8 cellular contexts compared by ENCODE assay signal in genomic region chr11:134068829-134069425, GRCh38. TPM values are rescaled to one million over a fixed set of nuclear protein-coding genes. Genes with fewer than 3 reads are reported as not detected.
DNase-seq lines count a peak whose midpoint lies in the region; ATAC-seq and TF ChIP-seq lines count a peak whose summit lies in the region.

Gene JAM3, plus strand, starts transcription at chr11:134069072. Its CDS starts 12 bp downstream, at chr11:134069084.

- H3K4me3 Mint-ChIP-seq in CD8-positive, alpha-beta memory T cell = peak within 1 kb of the TSS; percentile 89 to 98 (median 92)
- H3K4me3 Mint-ChIP-seq in nephron = peak within 1 kb of the TSS; percentile 93 to 96 (median 96)

- peak within 1 kb of the TSS; percentile 100 for H2AFZ ChIP-seq in IMR-90 (replicated peaks; ENCODE audit: low read length, poor library complexity)

- H3K56ac ChIP-seq in IMR-90 (ENCODE audit: extremely low read depth, insufficient read depth, low read length) = peak within 1 kb of the TSS; percentile 41

- peak within 1 kb of the TSS; percentile 50 for H3K4me3 ChIP-seq in CD8-positive, alpha-beta memory T cell (ENCODE audit: low read length)
- peak within 1 kb of the TSS; percentile 64 for H3K4me3 ChIP-seq in IMR-90 (ENCODE audit: insufficient read depth, low read depth, low read length)

- H2BK15ac ChIP-seq in IMR-90 (ENCODE audit: low read depth, low read length) = no peak within 1 kb of the TSS; the same call in 2 of the 3 replicates

- no peaks in the 10 kb centered on the region for H3K9me1 ChIP-seq in IMR-90 (ENCODE audit: insufficient read depth, low read length)

- peak; percentile 76 for ATAC-seq in GM21423 (IDR thresholded peaks at IDR 0.05; ENCODE audit: unreplicated experiment)
- peak; percentile 92 for ATAC-seq in IMR-90 (ENCODE audit: low read depth)
- peak; percentile 77 for ATAC-seq in foreskin keratinocyte

- H4K5ac ChIP-seq in IMR-90 (ENCODE audit: low read depth, low read length) = no peak within 1 kb of the TSS

- peak; percentile 69; the same call in 1 of the 2 replicates for TF ChIP-seq POLR2A in IMR-90 (IDR thresholded peaks at IDR 0.05; ENCODE audit: low read depth, low read length)

- peak within 1 kb of the TSS; percentile 93 for H4K91ac ChIP-seq in IMR-90 (ENCODE audit: insufficient read depth, low read depth, low read length)

- H3K14ac ChIP-seq in IMR-90 (replicated peaks; ENCODE audit: low read depth, low read length) = peak within 1 kb of the TSS; percentile 98

- dilution Hi-C loops in IMR-90 (cut with HindIII; ENCODE audit: low sequenced_read_pairs, unreplicated experiment) = no loop called here

- H3K4me1 ChIP-seq in CD8-positive, alpha-beta memory T cell (ENCODE audit: insufficient read depth, low read length) = peaks cover 6% of the 10 kb centered on the region
- H3K4me1 ChIP-seq in IMR-90 (ENCODE audit: control insufficient read depth, insufficient read depth, low read length) (no peaks in the 10 kb centered on the region), foreskin keratinocyte (no peaks in the 10 kb centered on the region)

- POLR2A ChIA-PET in CD8-positive, alpha-beta memory T cell (lab: Charles Lee) = interaction anchor here (0.6 to 1.1 kb wide), 4 partner anchors 10 to 184 kb away, joined by 3 read pairs; partner anchors contain the start of genes ACAD8 and THYN1
- POLR2A ChIA-PET in IMR-90 (lab: Charles Lee; ENCODE audit: unreplicated experiment) = no interaction called here

- H2BK5ac ChIP-seq in IMR-90 (ENCODE audit: low read depth, low read length, poor library complexity, severe bottlenecking) = peak within 1 kb of the TSS; percentile 30

- peak within 1 kb of the TSS; percentile 90 for H3K23ac ChIP-seq in IMR-90 (ENCODE audit: low read depth, low read length)

- TF ChIP-seq CTCF in IMR-90 (conservative IDR thresholded peaks at IDR 0.05; ENCODE audit: low read depth, low read length) = no peak
- no peak for TF ChIP-seq CTCF in foreskin keratinocyte (conservative IDR thresholded peaks at IDR 0.05)
- no peak for TF ChIP-seq CTCF in nephron (IDR thresholded peaks at IDR 0.05; ENCODE audit: unreplicated experiment in 3 of 3)

- no peaks in the 10 kb centered on the region for H3K9me3 Mint-ChIP-seq in CD8-positive, alpha-beta memory T cell
- H3K9me3 Mint-ChIP-seq in nephron = no peaks in the 10 kb centered on the region

- H4K20me1 ChIP-seq in IMR-90 (ENCODE audit: insufficient read depth, low read length) = peaks cover 3% of the 10 kb centered on the region; the same call in 1 of the 2 replicates

- H2BK20ac ChIP-seq in IMR-90 (ENCODE audit: low read depth, low read length) = no peak within 1 kb of the TSS

- no peak within 1 kb of the TSS; the same call in none of the 2 replicates for H2AK5ac ChIP-seq in IMR-90 (ENCODE audit: low read depth, low read length)

- H3K9ac ChIP-seq in IMR-90 (ENCODE audit: low read depth, low read length) = peak within 1 kb of the TSS; percentile 79

- H2AK9ac ChIP-seq in IMR-90 (replicated peaks; ENCODE audit: low read depth, low read length, poor library complexity) = peak within 1 kb of the TSS; percentile 96

- H3K27ac ChIP-seq in CD8-positive, alpha-beta memory T cell (ENCODE audit: low read depth, low read length) = no peak within 1 kb of the TSS
- peak within 1 kb of the TSS; percentile 67 for H3K27ac ChIP-seq in IMR-90 (ENCODE audit: insufficient read depth, low read length)
- H3K27ac ChIP-seq in foreskin keratinocyte = no peak within 1 kb of the TSS

- peaks cover 3 to 4% of the 10 kb centered on the region in 2 donors for H3K27me3 Mint-ChIP-seq in CD8-positive, alpha-beta memory T cell
- peaks cover 22% of the 10 kb centered on the region for H3K27me3 Mint-ChIP-seq in nephron (ENCODE audit: low read depth)

- CTCF ChIA-PET in CD8-positive, alpha-beta memory T cell (lab: Charles Lee) = interaction anchor here (0.9 to 2.7 kb wide), 4 partner anchors 15 to 122 kb away, joined by 3 to 12 read pairs (median 6); no protein-coding TSS in a partner anchor
- CTCF ChIA-PET in IMR-90 (lab: Yijun Ruan, JAX) = no interaction called here

- intact Hi-C loops in IMR-90 (cut with micrococcal nuclease) = loop anchor here (1.0 kb wide), 1 partner anchor 51 kb away; no protein-coding TSS in a partner anchor

- peaks cover 9 to 20% (median 13%) of the 10 kb centered on the region in 3 donors for H3K4me1 Mint-ChIP-seq in CD8-positive, alpha-beta memory T cell
- H3K4me1 Mint-ChIP-seq in nephron = peaks cover 31% of the 10 kb centered on the region

- peak within 1 kb of the TSS; percentile 95 for H3K4ac ChIP-seq in IMR-90 (ENCODE audit: low read depth, low read length)

- no TSS peak for BruUV-seq in IMR-90 (replicated peaks; lab: Mats Ljungman, UMichigan)

- no peaks in the 10 kb centered on the region for H3K27me3 ChIP-seq in CD8-positive, alpha-beta memory T cell (ENCODE audit: insufficient read depth, low read length, poor library complexity, severe bottlenecking)
- H3K27me3 ChIP-seq in IMR-90 (ENCODE audit: control insufficient read depth, insufficient read depth, low read length) = peaks cover 9% of the 10 kb centered on the region
- H3K27me3 ChIP-seq in foreskin keratinocyte = peaks cover 63% of the 10 kb centered on the region

- H2BK120ac ChIP-seq in IMR-90 (ENCODE audit: low read depth, low read length) = peak within 1 kb of the TSS; percentile 91; the same call in 1 of the 2 replicates

- no peak within 1 kb of the TSS for H3K18ac ChIP-seq in IMR-90 (ENCODE audit: low read depth, low read length)

- H3K27ac Mint-ChIP-seq in CD8-positive, alpha-beta memory T cell = peak within 1 kb of the TSS; percentile 86 to 96 (median 92)
- peak within 1 kb of the TSS; percentile 83 to 91 (median 85) for H3K27ac Mint-ChIP-seq in nephron

- in situ Hi-C loops in IMR-90 (cut with MboI; ENCODE audit: low sequenced_read_pairs) = no loop called here

- TF ChIP-seq RAD21 in IMR-90 (IDR thresholded peaks at IDR 0.05; ENCODE audit: low read length) = peak; percentile 23; the same call in 1 of the 2 replicates

- H3K79me1 ChIP-seq in IMR-90 (ENCODE audit: low read depth in 1 of 2, low read length in 2 of 2) = peaks cover 7 to 26% of the 10 kb centered on the region in 2 experiments; a peak in 2 of 4 replicates

- peaks cover 0 to 2% (median 0%) of the 10 kb centered on the region in 3 donors for H3K36me3 Mint-ChIP-seq in CD8-positive, alpha-beta memory T cell
- no peaks in the 10 kb centered on the region for H3K36me3 Mint-ChIP-seq in nephron (ENCODE audit: low read depth)

- 0% methylated on average over 12 of the region's 57 CpGs; no CpG with 5 or more reads in 1 of the 2 experiments for WGBS in IMR-90 (ENCODE audit: extremely low coverage in 2 of 2, insufficient read length in 1 of 2), 2 experiments

- peak within 1 kb of the TSS; percentile 73 to 90; a peak in 3 of 4 replicates for H4K8ac ChIP-seq in IMR-90 (ENCODE audit: low read depth in 2 of 2, low read length in 2 of 2)

- peak within 1 kb of the TSS; percentile 86 for H3K4me2 ChIP-seq in IMR-90 (ENCODE audit: low read depth, low read length)

- H3K9me3 ChIP-seq in CD8-positive, alpha-beta memory T cell (ENCODE audit: low read length) = no peaks in the 10 kb centered on the region
- H3K9me3 ChIP-seq in IMR-90 (ENCODE audit: control insufficient read depth, insufficient read depth, low read length) = no peaks in the 10 kb centered on the region

- peak; percentile 93 to 99 (median 97) for DNase-seq in CD8-positive, alpha-beta memory T cell
- DNase-seq in IMR-90 = peak; percentile 90
- DNase-seq in SHP77 treated with DMSO at 0.1 percent for 48 hours (lab: John Stamatoyannopoulos, UW) = peak; percentile 68
- peak; percentile 96 for DNase-seq in activated gamma-delta T cell treated with anti-CD3 and anti-CD28 coated beads, Interleukin-2, amount 50 U/mL, for 16 hours (ENCODE audit: low read depth)
- no peak for DNase-seq in foreskin keratinocyte
- DNase-seq in stimulated activated naive CD4-positive, alpha-beta T cell (lab: John Stamatoyannopoulos, UW) = peak; percentile 89 to 97 (median 94)

- H3K36me3 ChIP-seq in CD8-positive, alpha-beta memory T cell (ENCODE audit: insufficient read depth, low read length) = no peaks in the 10 kb centered on the region
- H3K36me3 ChIP-seq in IMR-90 (ENCODE audit: control insufficient read depth, insufficient read depth, low read length) = no peaks in the 10 kb centered on the region

TF ChIP-seq in IMR-90, 13 proteins besides CTCF, POLR2A, EP300 and RAD21 (continues in another document):
- TF ChIP-seq ELK1 (IDR thresholded peaks at IDR 0.05; ENCODE audit: borderline replicate concordance, low read depth, low read length) (no peak), USF2 (IDR thresholded peaks at IDR 0.05; ENCODE audit: low read depth, low read length) (0 out of 2 replicates have a peak, but pooled peaks have one; percentile 24), MAFK (IDR thresholded peaks at IDR 0.05; ENCODE audit: low read depth, low read length) (no peak), CHD1 (IDR thresholded peaks at IDR 0.05; ENCODE audit: low read depth, low read length) (no peak), RFX5 (IDR thresholded peaks at IDR 0.05; ENCODE audit: low read depth, low read length) (peak; percentile 40; the same call in 1 of the 2 replicates), FOS (IDR thresholded peaks at IDR 0.05; ENCODE audit: low read depth, low read length) (no peak), MXI1 (IDR thresholded peaks at IDR 0.05; ENCODE audit: borderline replicate concordance, low read depth, low read length) (peak; percentile 95)

RNA-seq across cellular contexts. Expression of gene JAM3, which starts in this region (rescaled TPM):
- 10 to 100 TPM; 12.5 to 14.8 TPM for total RNA-seq in CD8-positive, alpha-beta memory T cell
- 4.9 TPM for polyA plus RNA-seq in CD8-positive, alpha-beta memory T cell
- total RNA-seq in IMR-90 (2012; rRNA removed) = 71.5 and 102 TPM in 2 replicates
- 32.0 and 38.0 TPM in 2 replicates for polyA plus RNA-seq in IMR-90 (2012; rRNA removed)
- 17.9 and 24.0 TPM in 2 replicates for polyA plus RNA-seq in IMR-90 (2012; cell fraction: cytosol; rRNA removed)
- 20.6 and 54.0 TPM in 2 replicates for polyA plus RNA-seq in IMR-90 (2012; cell fraction: nucleus; rRNA removed; ENCODE audit: low replicate concordance)
- total RNA-seq in foreskin keratinocyte = 1.9 and 6.3 TPM in 2 replicates
- polyA plus RNA-seq in foreskin keratinocyte = 0.85 and 2.7 TPM in 2 replicates

Comparison
In these comparisons a context has a peak if more than half of its experiments do, and no peak if none do; other contexts are left out.
1. DNase-seq: peak in CD8-positive, alpha-beta memory T cell (5 of 5), IMR-90 (single experiment), SHP77 treated with DMSO at 0.1 percent for 48 hours (single experiment), activated gamma-delta T cell treated with anti-CD3 and anti-CD28 coated beads, Interleukin-2, amount 50 U/mL, for 16 hours (single experiment) and stimulated activated naive CD4-positive, alpha-beta T cell (6 of 6); none in foreskin keratinocyte (0 of 2).
2. Peak in every context shown above with its lines, with median percentiles within 50 percentile points of each other: ATAC-seq.